In genomic region chr6:28393912-28394662, GRCh38 we compare ENCODE assay signal across 10 cellular contexts. TPM values are rescaled to one million over a fixed set of nuclear protein-coding genes. Genes with fewer than 3 reads are reported as not detected.
DNase-seq lines count a peak whose midpoint lies in the region; ATAC-seq and TF ChIP-seq lines count a peak whose summit lies in the region.
"Had no signal": no experiment of that assay in that cellular context is flagged by ENCODE, and none has a peak within 500 bp of the region (broad histone marks: within the 10 kb centered on the region; RNA-seq: fewer than 3 reads in every experiment).

No MANE protein-coding gene starts in this region.

- DNase-seq in GM03348 (ENCODE audit: low spot score): peak; percentile 29
- DNase-seq in M059J (ENCODE audit: low read depth): peak; percentile 25
- DNase-seq in mammary epithelial cell: no peak
- no peak for DNase-seq in COR-L47 (lab: John Stamatoyannopoulos, UW)
- no peak for DNase-seq in activated CD4-positive, alpha-beta T cell treated with anti-CD3 and anti-CD28 coated beads for 36 hours
- DNase-seq in NCI-H524 treated with DMSO at 0.1 percent for 48 hours (lab: John Stamatoyannopoulos, UW): no peak
- DNase-seq: activated naive CD4-positive, alpha-beta T cell treated with anti-CD3 and anti-CD28 coated beads, Interleukin-2, amount 50 U/mL, for 16 hours; NCI-H2171 had no signal

- H3K27ac ChIP-seq in mammary epithelial cell (ENCODE audit: insufficient read depth, low read depth, low read length): no peak overlapping the region

- H2AFZ ChIP-seq in mammary epithelial cell (ENCODE audit: low read depth, low read length): no peak overlapping the region

- no TSS peak for BruUV-seq in mammary epithelial cell (replicated peaks; lab: Mats Ljungman, UMichigan)

- peaks cover 83% of the 10 kb centered on the region for H3K36me3 Mint-ChIP-seq in nephron (ENCODE audit: low read depth)
- H3K36me3 Mint-ChIP-seq in activated CD4-positive, alpha-beta T cell treated with anti-CD3 and anti-CD28 coated beads for 36 hours (ENCODE audit: low read depth): peaks cover 64% of the 10 kb centered on the region

- no peak overlapping the region for H3K27ac Mint-ChIP-seq in nephron
- H3K27ac Mint-ChIP-seq in activated CD4-positive, alpha-beta T cell treated with anti-CD3 and anti-CD28 coated beads for 36 hours: no peak overlapping the region

- H3K4me1 ChIP-seq in mammary epithelial cell (ENCODE audit: insufficient read depth, low read length): peaks cover 24% of the 10 kb centered on the region

- peaks cover 44% of the 10 kb centered on the region for H3K4me1 Mint-ChIP-seq in nephron
- H3K4me1 Mint-ChIP-seq in activated CD4-positive, alpha-beta T cell treated with anti-CD3 and anti-CD28 coated beads for 36 hours: peaks cover 40% of the 10 kb centered on the region

- no peak overlapping the region for H3K4me3 ChIP-seq in mammary epithelial cell (replicated peaks in 1 of 3; ENCODE audit: insufficient read depth in 1 of 3, low read depth in 2 of 3, low read length in 3 of 3)

- H3K9me3 ChIP-seq in mammary epithelial cell (replicated peaks; ENCODE audit: insufficient read depth, low read length): no peaks in the 10 kb centered on the region

- H3K36me3 ChIP-seq in mammary epithelial cell (ENCODE audit: insufficient read depth, low read length): peaks cover 36% of the 10 kb centered on the region

- no peaks in the 10 kb centered on the region for H4K20me1 ChIP-seq in mammary epithelial cell (ENCODE audit: insufficient read depth, low read length)

- no peak overlapping the region for H3K4me3 Mint-ChIP-seq in nephron
- H3K4me3 Mint-ChIP-seq in activated CD4-positive, alpha-beta T cell treated with anti-CD3 and anti-CD28 coated beads for 36 hours: no peak overlapping the region

- TF ChIP-seq CTCF in mammary epithelial cell (conservative IDR thresholded peaks at IDR 0.05 in 1 of 2, IDR thresholded peaks at IDR 0.05 in 1 of 2; ENCODE audit: extremely low read depth in 1 of 2, insufficient read depth in 1 of 2, low read depth in 1 of 2, low read length in 2 of 2): peak; percentile 12 to 33
- TF ChIP-seq CTCF in nephron (IDR thresholded peaks at IDR 0.05; ENCODE audit: unreplicated experiment in 3 of 3): peak; percentile 14 to 35 (median 25)

- CTCF ChIA-PET in mammary epithelial cell (lab: Charles Lee; ENCODE audit: low non-redundant PET): no interaction called here
- CTCF ChIA-PET in activated CD4-positive, alpha-beta T cell treated with anti-CD3 and anti-CD28 coated beads for 36 hours (lab: Charles Lee): no interaction called here

- no peaks in the 10 kb centered on the region for H3K9me3 Mint-ChIP-seq in nephron
- H3K9me3 Mint-ChIP-seq in activated CD4-positive, alpha-beta T cell treated with anti-CD3 and anti-CD28 coated beads for 36 hours (ENCODE audit: low read depth): no peaks in the 10 kb centered on the region

- H3K9ac ChIP-seq in mammary epithelial cell (ENCODE audit: insufficient read depth, low read length): no peak overlapping the region

- intact Hi-C loops in mammary epithelial cell (cut with micrococcal nuclease): no loop called here
- intact Hi-C loops in activated CD4-positive, alpha-beta T cell treated with anti-CD3 and anti-CD28 coated beads for 36 hours (cut with DNase I, micrococcal nuclease): no loop called here

- POLR2A ChIA-PET in activated CD4-positive, alpha-beta T cell treated with anti-CD3 and anti-CD28 coated beads for 36 hours (lab: Charles Lee): interaction anchor here (0.6 kb wide), 1 partner anchor 142 kb away, joined by 3 read pairs; the partner anchor contains the start of gene ZKSCAN4

- H3K27me3 Mint-ChIP-seq in nephron (ENCODE audit: low read depth): no peaks in the 10 kb centered on the region
- no peaks in the 10 kb centered on the region for H3K27me3 Mint-ChIP-seq in activated CD4-positive, alpha-beta T cell treated with anti-CD3 and anti-CD28 coated beads for 36 hours

- peaks cover 78% of the 10 kb centered on the region for H3K79me2 ChIP-seq in mammary epithelial cell (ENCODE audit: insufficient read depth, low read length)

- no peak for ATAC-seq in activated CD4-positive, alpha-beta T cell treated with anti-CD3 and anti-CD28 coated beads for 36 hours
- ATAC-seq in GM21717 (IDR thresholded peaks at IDR 0.05; ENCODE audit: unreplicated experiment): no peak

- WGBS in mammary epithelial cell (ENCODE audit: low coverage, missing lambda C conversion rate): 85% methylated on average over 5 of the region's 5 CpGs

- dilution Hi-C loops in mammary epithelial cell (cut with HindIII; ENCODE audit: low sequenced_read_pairs): no loop called here

- H3K27me3 ChIP-seq in mammary epithelial cell (ENCODE audit: insufficient read depth, low read length): no peaks in the 10 kb centered on the region

- H3K4me2 ChIP-seq in mammary epithelial cell (ENCODE audit: insufficient read depth, low read depth, low read length): no peak overlapping the region

- in situ Hi-C loops in mammary epithelial cell (cut with MboI; ENCODE audit: low sequenced_read_pairs in 2 of 2): loop anchor here in 1 of 2 donors (10.0 kb wide), 1 partner anchor 191 kb away; a partner anchor contains a TSS

RNA-seq across cellular contexts. Expression of gene ZSCAN12, which starts 5.5 kb away (rescaled TPM):
- 4.1 and 6.3 TPM in 2 replicates for total RNA-seq in M059J (2014; rRNA removed; shearing (Covaris generic))
- 1 to 10 TPM; 5.3 to 8.5 TPM for total RNA-seq in mammary epithelial cell
- 1.9 TPM for polyA plus RNA-seq in mammary epithelial cell
- polyA minus RNA-seq in mammary epithelial cell: 2.0 TPM
- total RNA-seq in activated CD4-positive, alpha-beta T cell treated with anti-CD3 and anti-CD28 coated beads for 36 hours: 1 to 10 TPM; 6.9 to 7.6 TPM

RNA-seq across cellular contexts. Expression of gene ZKSCAN3, which starts 44.3 kb away (rescaled TPM):
- 4.6 and 8.1 TPM in 2 replicates for total RNA-seq in M059J (2014; rRNA removed; shearing (Covaris generic))
- total RNA-seq in mammary epithelial cell: 1 to 10 TPM; 4.0 to 4.1 TPM
- polyA plus RNA-seq in mammary epithelial cell: 2.4 TPM
- 7.1 TPM for polyA minus RNA-seq in mammary epithelial cell
- total RNA-seq in activated CD4-positive, alpha-beta T cell treated with anti-CD3 and anti-CD28 coated beads for 36 hours: 1 to 10 TPM; 2.2 to 3.1 TPM

RNA-seq across cellular contexts. Expression of gene ZSCAN23, which starts 49.2 kb away (rescaled TPM):
- total RNA-seq in M059J (2014; rRNA removed; shearing (Covaris generic)): 8.2 and 16.2 TPM in 2 replicates
- total RNA-seq in mammary epithelial cell: 1 to 10 TPM; 4.2 to 7.2 TPM
- polyA plus RNA-seq in mammary epithelial cell: 0.91 TPM
- polyA minus RNA-seq in mammary epithelial cell: 1.2 TPM
- total RNA-seq in activated CD4-positive, alpha-beta T cell treated with anti-CD3 and anti-CD28 coated beads for 36 hours: 1 to 10 TPM; 1.9 to 2.9 TPM

RNA-seq across cellular contexts. Expression of gene ZSCAN31, which starts 58.1 kb away (rescaled TPM):
- total RNA-seq in M059J (2014; rRNA removed; shearing (Covaris generic)): 19.7 and 20.4 TPM in 2 replicates
- 1 to 10 TPM; 3.8 to 5.8 TPM for total RNA-seq in mammary epithelial cell
- 1.4 TPM for polyA plus RNA-seq in mammary epithelial cell
- not detected for polyA minus RNA-seq in mammary epithelial cell
- 1 to 10 TPM; 1.3 to 1.8 TPM for total RNA-seq in activated CD4-positive, alpha-beta T cell treated with anti-CD3 and anti-CD28 coated beads for 36 hours

Comparison
In these comparisons a context has a peak if more than half of its experiments do, and no peak if none do; other contexts are left out.
1. DNase-seq: peak in GM03348 (single experiment) and M059J (single experiment); none in mammary epithelial cell (single experiment), COR-L47 (single experiment), activated CD4-positive, alpha-beta T cell treated with anti-CD3 and anti-CD28 coated beads for 36 hours (single experiment) and NCI-H524 treated with DMSO at 0.1 percent for 48 hours (single experiment).